In genomic region chrX:42759881-42760280, GRCh38 we compare ENCODE assay signal across 37 cellular contexts. TPM values are rescaled to one million over a fixed set of nuclear protein-coding genes. Genes with fewer than 3 reads are reported as not detected.
"Had no signal": no experiment of that assay in that cellular context is flagged by ENCODE, and none has a peak within 500 bp of the region (broad histone marks: within the 10 kb centered on the region; RNA-seq: fewer than 3 reads in every experiment).

No MANE protein-coding gene starts in this region.

- FAIRE-seq: islet of Langerhans, kidney had no signal

- H3K36me3 Mint-ChIP-seq: mesothelial cell of epicardium; natural killer cell; neural progenitor cell; stimulated activated memory B cell treated with anti-CD40 and anti-IgM and Interleukin-4, amounts not matched to agents 10 μg/mL and 1 μg/mL and 100 μg/mL, for 72 hours; type B pancreatic cell had no signal

- H3K4me2 ChIP-seq: neural progenitor cell, smooth muscle cell had no signal

- H3K27ac ChIP-seq: left lung, neural progenitor cell, neutrophil, right atrium auricular region, right lobe of liver, tibial nerve, uterus had no signal

- H3K36me3 ChIP-seq: left lung, neural progenitor cell, neutrophil, right atrium auricular region, right lobe of liver, tibial nerve, uterus had no signal

- H3K9ac ChIP-seq: neural progenitor cell had no signal

- H3K27ac Mint-ChIP-seq: immature natural killer cell; naive B cell; natural killer cell; nephron progenitor cell; neural progenitor cell; progenitor cell of endocrine pancreas; stimulated activated memory B cell treated with anti-CD40 and anti-IgM and Interleukin-4, amounts not matched to agents 10 μg/mL and 1 μg/mL and 100 μg/mL, for 72 hours; stimulated activated naive CD8-positive, alpha-beta T cell treated with anti-CD3 and anti-CD28 coated beads, Interleukin-15, amount 100 ng/mL, for 72 hours; type B pancreatic cell had no signal

- H2AFZ ChIP-seq: neural progenitor cell had no signal

- H3K4me3 ChIP-seq: left lung, lung, neural progenitor cell, right atrium auricular region, right lobe of liver, smooth muscle cell, tibial nerve, uterus had no signal

- ATAC-seq: left colon; left lung; natural killer cell; right lobe of liver; stimulated activated memory B cell treated with anti-CD40 and anti-IgM and Interleukin-4, amounts not matched to agents 10 μg/mL and 1 μg/mL and 100 μg/mL, for 72 hours; stimulated activated naive CD8-positive, alpha-beta T cell treated with anti-CD3 and anti-CD28 coated beads, Interleukin-15, amount 100 ng/mL, for 72 hours had no signal

- H3K27me3 Mint-ChIP-seq: progenitor cell of endocrine pancreas; stimulated activated memory B cell treated with anti-CD40 and anti-IgM and Interleukin-4, amounts not matched to agents 10 μg/mL and 1 μg/mL and 100 μg/mL, for 72 hours; stimulated activated naive CD8-positive, alpha-beta T cell treated with anti-CD3 and anti-CD28 coated beads, Interleukin-15, amount 100 ng/mL, for 72 hours; type B pancreatic cell had no signal

- H3K4me1 Mint-ChIP-seq: immature natural killer cell; mesothelial cell of epicardium; natural killer cell; neural progenitor cell; stimulated activated naive CD8-positive, alpha-beta T cell treated with anti-CD3 and anti-CD28 coated beads, Interleukin-15, amount 100 ng/mL, for 72 hours had no signal

- H3K9me3 Mint-ChIP-seq: neural progenitor cell had no signal

- H3K9me3 ChIP-seq: left lung, neutrophil, right atrium auricular region, right lobe of liver, tibial nerve, uterus had no signal

- H3K4me1 ChIP-seq: left lung, neural progenitor cell, right atrium auricular region, right lobe of liver, tibial nerve, uterus had no signal

- H3K27me3 ChIP-seq: left lung, neural progenitor cell, neutrophil, right atrium auricular region, tibial nerve had no signal

- H3K4me3 Mint-ChIP-seq: immature natural killer cell; mesothelial cell of epicardium; naive B cell; natural killer cell; nephron progenitor cell; neural progenitor cell; stimulated activated memory B cell treated with anti-CD40 and anti-IgM and Interleukin-4, amounts not matched to agents 10 μg/mL and 1 μg/mL and 100 μg/mL, for 72 hours; stimulated activated naive CD8-positive, alpha-beta T cell treated with anti-CD3 and anti-CD28 coated beads, Interleukin-15, amount 100 ng/mL, for 72 hours; type B pancreatic cell had no signal

- DNase-seq: hypothalamus; immature natural killer cell; kidney; left colon; left lung; mesendoderm; naive B cell; natural killer cell; nephron progenitor cell; occipital lobe; right lobe of liver; stimulated activated CD4-positive, alpha-beta T cell treated with anti-CD3 and anti-CD28 coated beads, Interleukin-1b, Interleukin-23, amount 100 ng/mL, for 48 hours; stimulated activated CD4-positive, alpha-beta T cell treated with anti-CD3 and anti-CD28 coated beads, Interleukin-2, amount 100 ng/mL, for 48 hours; stimulated activated CD4-positive, alpha-beta T cell treated with anti-CD3 and anti-CD28 coated beads, Interleukin-4, amount 100 ng/mL, for 4 hours; stimulated activated CD8-positive, alpha-beta memory T cell treated with anti-CD3 and anti-CD28 coated beads, Interleukin-4, amount 100 ng/mL, for 48 hours; stimulated activated naive CD4-positive, alpha-beta T cell treated with Interleukin-2 at 50 U/mL for 16 hours; stimulated activated naive CD8-positive, alpha-beta T cell treated with anti-CD3 and anti-CD28 coated beads, Interleukin-15, amount 100 ng/mL, for 72 hours; substantia nigra; uterus had no signal

RNA-seq across cellular contexts. Expression of gene PPP1R2C, which starts 18.1 kb away (rescaled TPM):
- total RNA-seq: kidney, left colon, left lung, lower leg skin, lung, mesothelial cell of epicardium, occipital lobe, osteocyte, progenitor cell of endocrine pancreas, pulmonary artery endothelial cell, renal cortical epithelial cell, right atrium auricular region, right lobe of liver, skeletal muscle tissue, smooth muscle cell, temporal lobe, tibial nerve, ureter, uterus had no signal
